8 cellular contexts compared by ENCODE assay signal in the genomic region with DNA sequence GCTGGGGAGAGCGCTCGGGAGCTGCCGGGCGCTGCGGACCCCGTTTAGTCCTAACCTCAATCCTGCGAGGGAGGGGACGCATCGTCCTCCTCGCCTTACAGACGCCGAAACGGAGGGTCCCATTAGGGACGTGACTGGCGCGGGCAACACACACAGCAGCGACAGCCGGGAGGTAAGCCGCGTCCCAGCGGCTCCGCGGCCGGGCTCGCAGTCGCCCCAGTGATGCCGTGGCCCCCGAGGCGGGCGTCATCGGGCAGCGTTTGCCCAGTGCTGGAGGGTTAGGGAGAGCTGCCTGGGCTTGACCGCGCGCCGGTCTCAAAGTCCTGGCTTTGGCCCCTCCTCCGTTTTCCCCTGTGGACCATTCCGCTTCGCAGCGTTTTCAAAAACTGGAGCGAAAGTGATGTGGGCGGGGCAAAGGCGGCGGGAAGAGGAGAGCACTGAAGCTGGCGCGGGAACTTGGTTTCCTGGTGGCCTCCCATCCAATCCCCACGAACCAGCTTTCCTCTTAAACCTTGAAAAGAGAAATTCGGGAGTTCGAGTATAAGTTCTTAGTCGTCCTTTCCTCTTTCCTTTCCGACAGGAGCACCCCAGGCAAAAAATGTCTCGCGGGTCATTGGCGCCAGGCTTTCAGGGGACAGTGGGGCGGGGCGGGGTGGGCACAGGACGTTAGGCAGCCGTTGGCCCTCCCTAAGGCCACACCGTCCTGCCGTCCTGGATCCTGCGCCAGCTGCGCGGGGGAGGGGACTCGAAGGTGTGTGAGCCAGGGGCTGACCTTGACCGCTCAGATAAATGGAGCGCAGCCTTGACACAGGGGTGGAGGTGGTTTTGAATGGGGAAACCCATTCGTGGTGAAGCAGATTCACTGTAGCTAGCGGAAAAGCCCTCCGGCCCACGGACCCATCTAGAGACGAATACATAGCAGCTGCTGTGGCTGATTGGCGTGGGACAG. TPM values are rescaled to one million over a fixed set of nuclear protein-coding genes. Genes with fewer than 3 reads are reported as not detected.
A peak's percentile ranks its signal among the peaks of the same experiment; 100 is the strongest.
DNase-seq lines count a peak whose midpoint lies in the region; ATAC-seq and TF ChIP-seq lines count a peak whose summit lies in the region.

No MANE protein-coding gene starts in this region.

- H4K20me1 ChIP-seq in GM23248 (ENCODE audit: insufficient read depth) (no peaks in the 10 kb centered on the region), PC-9 (ENCODE audit: insufficient read depth) (no peaks in the 10 kb centered on the region)

- H2AFZ ChIP-seq in GM23248 (peak overlapping the region; percentile 91), PC-9 (peak overlapping the region; percentile 97)

- H3K4me1 ChIP-seq in ES-I3 (ENCODE audit: insufficient read depth, low read length) (peaks cover 6% of the 10 kb centered on the region; the same call in 1 of the 2 replicates), GM23248 (ENCODE audit: insufficient read depth) (no peaks in the 10 kb centered on the region), PC-9 (replicated peaks; ENCODE audit: insufficient read depth) (peaks cover 11% of the 10 kb centered on the region), foreskin keratinocyte (no peaks in the 10 kb centered on the region)

- DNase-seq in GM23248 (peak; percentile 94), KG1 (lab: John Stamatoyannopoulos, UW) (peak; percentile 40), PC-9 (peak; percentile 84 to 93), foreskin keratinocyte (peak; percentile 75 to 88), nephron progenitor cell (peak; percentile 91), superior temporal gyrus (ENCODE audit: extremely low spot score) (peak; percentile 92)
- DNase-seq in activated T-helper 2 cell treated with anti-CD3 and anti-CD28 coated beads, Interferon-gamma antibody, Interleukin-2, Interleukin-4, amounts not matched to agents 10 μg/mL and 5 μg/mL and 100 μg/mL, durations not matched to agents 14 hours and 24 hours and 36 hours (ENCODE audit: low spot score): peak; percentile 75

- H3K36me3 ChIP-seq in ES-I3 (ENCODE audit: insufficient read depth, low read length) (peaks cover 14% of the 10 kb centered on the region), GM23248 (ENCODE audit: low read depth) (no peaks in the 10 kb centered on the region; the same call in 1 of the 2 replicates), PC-9 (ENCODE audit: low read depth) (0 out of 2 replicates have a peak, but pooled peaks cover 15% of the 10 kb centered on the region)

- 3% methylated on average over 67 to 72 of the region's 72 CpGs for WGBS in GM23248 (ENCODE audit: low coverage in 1 of 2, low lambda C conversion rate in 2 of 2, missing lambda C conversion rate in 2 of 2), 2 experiments

- H3K27me3 ChIP-seq in GM23248 (replicated peaks; ENCODE audit: insufficient read depth) (no peaks in the 10 kb centered on the region), PC-9 (ENCODE audit: insufficient read depth, low read depth) (no peaks in the 10 kb centered on the region), foreskin keratinocyte (no peaks in the 10 kb centered on the region)

- H3K27ac ChIP-seq in GM23248 (peak overlapping the region; percentile 32), PC-9 (no peak overlapping the region), foreskin keratinocyte (peak overlapping the region; percentile 48)

- peaks cover 8% of the 10 kb centered on the region for H3K9me3 Mint-ChIP-seq in activated T-helper 2 cell treated with anti-CD3 and anti-CD28 coated beads, Interferon-gamma antibody, Interleukin-2, Interleukin-4, amounts not matched to agents 10 μg/mL and 5 μg/mL and 100 μg/mL, durations not matched to agents 14 hours and 24 hours and 36 hours
- H3K9me3 Mint-ChIP-seq in nephron progenitor cell: peaks cover 39% of the 10 kb centered on the region

- in situ Hi-C loops in GM23248 (cut with MboI): no loop called here

- peak; percentile 77 for ATAC-seq in foreskin keratinocyte

- H3K9ac ChIP-seq in ES-I3 (ENCODE audit: low read depth, low read length) (peak overlapping the region; percentile 66), GM23248 (peak overlapping the region; percentile 77)

- peak overlapping the region; percentile 79 for H3K4me3 ChIP-seq in GM23248
- peak overlapping the region; percentile 87 for H3K4me3 ChIP-seq in PC-9

- peak overlapping the region; percentile 94 for H3K27ac Mint-ChIP-seq in activated T-helper 2 cell treated with anti-CD3 and anti-CD28 coated beads, Interferon-gamma antibody, Interleukin-2, Interleukin-4, amounts not matched to agents 10 μg/mL and 5 μg/mL and 100 μg/mL, durations not matched to agents 14 hours and 24 hours and 36 hours
- H3K27ac Mint-ChIP-seq in nephron progenitor cell: no peak overlapping the region

- peak overlapping the region; percentile 94 for H3K4me3 Mint-ChIP-seq in activated T-helper 2 cell treated with anti-CD3 and anti-CD28 coated beads, Interferon-gamma antibody, Interleukin-2, Interleukin-4, amounts not matched to agents 10 μg/mL and 5 μg/mL and 100 μg/mL, durations not matched to agents 14 hours and 24 hours and 36 hours (ENCODE audit: low read depth)
- peak overlapping the region; percentile 89 for H3K4me3 Mint-ChIP-seq in nephron progenitor cell

- CTCF ChIA-PET in PC-9 (lab: Charles Lee): interaction anchor here (0.5 to 1.3 kb wide), 2 partner anchors 12 to 171 kb away, joined by 3 to 4 read pairs; no protein-coding TSS in a partner anchor

- no peaks in the 10 kb centered on the region for H3K9me2 ChIP-seq in GM23248 (ENCODE audit: insufficient read depth)
- H3K9me2 ChIP-seq in PC-9 (ENCODE audit: insufficient read depth): no peaks in the 10 kb centered on the region

- intact Hi-C loops in PC-9 (cut with micrococcal nuclease; ENCODE audit: unreplicated experiment): loop anchor here (5.0 kb wide), 1 partner anchor 154 kb away; the partner anchor contains the start of gene YES1
- intact Hi-C loops in activated T-helper 2 cell treated with anti-CD3 and anti-CD28 coated beads, Interferon-gamma antibody, Interleukin-2, Interleukin-4, amounts not matched to agents 10 μg/mL and 5 μg/mL and 100 μg/mL, durations not matched to agents 14 hours and 24 hours and 36 hours (cut with micrococcal nuclease): loop anchor here (1.0 to 2.0 kb wide), 5 partner anchors 8 to 155 kb away; partner anchors contain the start of gene YES1

- H3K4me1 Mint-ChIP-seq in activated T-helper 2 cell treated with anti-CD3 and anti-CD28 coated beads, Interferon-gamma antibody, Interleukin-2, Interleukin-4, amounts not matched to agents 10 μg/mL and 5 μg/mL and 100 μg/mL, durations not matched to agents 14 hours and 24 hours and 36 hours (ENCODE audit: low read depth): peaks cover 38% of the 10 kb centered on the region
- H3K4me1 Mint-ChIP-seq in nephron progenitor cell: peaks cover 21% of the 10 kb centered on the region

- H3F3A ChIP-seq in GM23248 (ENCODE audit: insufficient read depth) (no peaks in the 10 kb centered on the region), PC-9 (ENCODE audit: insufficient read depth, low read depth) (peaks cover 7% of the 10 kb centered on the region; the same call in 1 of the 2 replicates)

- POLR2A ChIA-PET in PC-9 (lab: Charles Lee; ENCODE audit: unreplicated experiment): interaction anchor here (0.5 to 1.3 kb wide), 4 partner anchors 29 to 1953 kb away, joined by 3 to 6 read pairs (median 4); no protein-coding TSS in a partner anchor

- H3K36me3 Mint-ChIP-seq in activated T-helper 2 cell treated with anti-CD3 and anti-CD28 coated beads, Interferon-gamma antibody, Interleukin-2, Interleukin-4, amounts not matched to agents 10 μg/mL and 5 μg/mL and 100 μg/mL, durations not matched to agents 14 hours and 24 hours and 36 hours (ENCODE audit: low read depth): peaks cover 51% of the 10 kb centered on the region
- peaks cover 52% of the 10 kb centered on the region for H3K36me3 Mint-ChIP-seq in nephron progenitor cell (ENCODE audit: low read depth)

- no peak for TF ChIP-seq CTCF in PC-9 (conservative IDR thresholded peaks at IDR 0.05)
- TF ChIP-seq CTCF in foreskin keratinocyte (conservative IDR thresholded peaks at IDR 0.05): no peak
- no peak for TF ChIP-seq CTCF in nephron progenitor cell (IDR thresholded peaks at IDR 0.05)

- TSS peak; percentile 27 for BruUV-seq in PC-9 (replicated peaks; lab: Mats Ljungman, UMichigan)

- H3K79me2 ChIP-seq in GM23248 (ENCODE audit: insufficient read depth) (peaks cover 32% of the 10 kb centered on the region), PC-9 (ENCODE audit: low read depth) (peaks cover 21% of the 10 kb centered on the region)

- H3K9me3 ChIP-seq in ES-I3 (ENCODE audit: control insufficient read depth, insufficient read depth, low read length) (no peaks in the 10 kb centered on the region), GM23248 (ENCODE audit: low read depth) (no peaks in the 10 kb centered on the region), PC-9 (ENCODE audit: insufficient read depth, low read depth) (no peaks in the 10 kb centered on the region)

- no peaks in the 10 kb centered on the region for H3K27me3 Mint-ChIP-seq in activated T-helper 2 cell treated with anti-CD3 and anti-CD28 coated beads, Interferon-gamma antibody, Interleukin-2, Interleukin-4, amounts not matched to agents 10 μg/mL and 5 μg/mL and 100 μg/mL, durations not matched to agents 14 hours and 24 hours and 36 hours (ENCODE audit: low read depth)
- H3K27me3 Mint-ChIP-seq in nephron progenitor cell (ENCODE audit: low read depth, poor library complexity): peaks cover 7% of the 10 kb centered on the region

- peak overlapping the region; percentile 84 for H3K4me2 ChIP-seq in GM23248 (ENCODE audit: unreplicated experiment)
- H3K4me2 ChIP-seq in PC-9: peak overlapping the region; percentile 83

RNA-seq across cellular contexts. Expression of gene TYMS, which starts 0.8 kb away (rescaled TPM):
- total RNA-seq in GM23248 (2014; rRNA removed; shearing (Covaris generic)): 16.8 and 17.7 TPM in 2 replicates
- polyA plus RNA-seq in GM23248 (2016; fragmentation: Nextera tagmentation; extraction: Ambion mirVana): 71.5 and 72.8 TPM in 2 replicates
- 138 and 149 TPM in 2 replicates for total RNA-seq in PC-9 (2021)
- 272 and 273 TPM in 2 replicates for total RNA-seq in activated T-helper 2 cell treated with anti-CD3 and anti-CD28 coated beads, Interferon-gamma antibody, Interleukin-2, Interleukin-4, amounts not matched to agents 10 μg/mL and 5 μg/mL and 100 μg/mL, durations not matched to agents 14 hours and 24 hours and 36 hours
- total RNA-seq in foreskin keratinocyte: 48.0 and 80.2 TPM in 2 replicates
- 75.9 and 127 TPM in 2 replicates for polyA plus RNA-seq in foreskin keratinocyte

RNA-seq across cellular contexts. Expression of gene ENOSF1, which starts 54.2 kb away (rescaled TPM):
- 17.5 and 24.3 TPM in 2 replicates for total RNA-seq in GM23248 (2014; rRNA removed; shearing (Covaris generic))
- polyA plus RNA-seq in GM23248 (2016; fragmentation: Nextera tagmentation; extraction: Ambion mirVana): 18.0 and 20.0 TPM in 2 replicates
- 48.7 and 60.6 TPM in 2 replicates for total RNA-seq in PC-9 (2021)
- 93.6 and 102 TPM in 2 replicates for total RNA-seq in activated T-helper 2 cell treated with anti-CD3 and anti-CD28 coated beads, Interferon-gamma antibody, Interleukin-2, Interleukin-4, amounts not matched to agents 10 μg/mL and 5 μg/mL and 100 μg/mL, durations not matched to agents 14 hours and 24 hours and 36 hours
- 21.5 and 28.8 TPM in 2 replicates for total RNA-seq in foreskin keratinocyte
- polyA plus RNA-seq in foreskin keratinocyte: 15.4 and 22.6 TPM in 2 replicates

Comparison
In these comparisons a context has a peak if more than half of its experiments do, and no peak if none do; other contexts are left out.
1. DNase-seq: peak in every context shown above with its lines; median percentile 94 in GM23248; 92 in superior temporal gyrus; 91 in nephron progenitor cell; 88 in PC-9; 82 in foreskin keratinocyte; 75 in activated T-helper 2 cell treated with anti-CD3 and anti-CD28 coated beads, Interferon-gamma antibody, Interleukin-2, Interleukin-4, amounts not matched to agents 10 μg/mL and 5 μg/mL and 100 μg/mL, durations not matched to agents 14 hours and 24 hours and 36 hours; 40 in KG1.